Comparison of ENCODE assay signal across 9 cellular contexts in the genomic region with DNA sequence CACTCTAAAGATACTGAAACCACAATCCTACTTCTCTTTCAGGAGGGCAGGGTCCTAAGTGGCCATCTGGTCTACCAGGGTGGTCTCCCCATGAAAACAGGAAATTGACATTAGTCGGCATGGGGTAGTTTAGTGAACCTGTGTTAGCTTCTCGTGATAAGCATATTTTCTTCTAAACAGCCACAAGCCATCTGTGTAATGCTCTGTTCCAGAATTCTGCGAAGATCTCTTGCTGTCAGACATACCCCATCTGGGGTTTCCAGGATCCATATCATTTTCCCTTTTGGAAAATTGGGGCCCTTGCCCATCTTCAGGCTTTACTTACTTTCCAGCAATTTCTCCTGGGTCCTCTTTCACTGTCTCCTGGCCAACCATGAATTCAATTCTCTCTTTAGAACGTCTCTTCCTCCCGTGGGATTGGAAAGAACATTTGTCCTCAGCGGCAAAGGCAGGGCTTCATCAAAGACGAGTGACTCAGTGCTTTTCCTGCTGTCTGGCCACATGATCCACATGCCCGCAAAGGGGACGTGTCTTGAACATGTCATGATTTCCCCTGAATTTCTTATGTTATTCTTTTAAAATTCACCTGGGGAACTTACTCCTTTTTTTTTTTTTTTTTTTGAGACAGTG. TPM values are rescaled to one million over a fixed set of nuclear protein-coding genes. Genes with fewer than 3 reads are reported as not detected.
DNase-seq lines count a peak whose midpoint lies in the region; ATAC-seq and TF ChIP-seq lines count a peak whose summit lies in the region.
"Had no signal": no experiment of that assay in that cellular context is flagged by ENCODE, and none has a peak within 500 bp of the region (broad histone marks: within the 10 kb centered on the region; RNA-seq: fewer than 3 reads in every experiment).

No MANE protein-coding gene starts in this region.

- no peaks in the 10 kb centered on the region for H3K79me2 ChIP-seq in HCT116 (ENCODE audit: insufficient read depth, low read length)

- H3K4me3 Mint-ChIP-seq in T-helper 17 cell = no peak overlapping the region
- H3K4me3 Mint-ChIP-seq: activated naive CD4-positive, alpha-beta T cell treated with anti-CD3 and anti-CD28 coated beads, Interleukin-2, amount 50 U/mL, for 24 hours had no signal

- H3K4me2 ChIP-seq in HCT116 (ENCODE audit: low read length) = peak overlapping the region; percentile 76

- ATAC-seq in HCT116 (peak; percentile 48), T-helper 17 cell (peak; percentile 65), GM19397 (IDR thresholded peaks at IDR 0.05; ENCODE audit: unreplicated experiment) (no peak)

- peaks cover 19 to 38% of the 10 kb centered on the region in 2 experiments for H3K4me1 ChIP-seq in HCT116 (ENCODE audit: control insufficient read depth in 1 of 2, insufficient read depth in 2 of 2, low read length in 2 of 2)

- TF ChIP-seq CTCF in HCT116 (IDR thresholded peaks at IDR 0.05 in 2 of 3, conservative IDR thresholded peaks at IDR 0.05 in 1 of 3; ENCODE audit: borderline replicate concordance in 1 of 3, insufficient read depth in 1 of 3, low read depth in 2 of 3, low read length in 2 of 3) = no peak
- no peak for TF ChIP-seq CTCF in fibroblast of the aortic adventitia (IDR thresholded peaks at IDR 0.05; ENCODE audit: insufficient read depth, low read length)

- no peak overlapping the region for H3K27ac Mint-ChIP-seq in T-helper 17 cell

- peaks cover 11% of the 10 kb centered on the region for H3K4me1 Mint-ChIP-seq in T-helper 17 cell

- no peak for DNase-seq in HCT116 (ENCODE audit: low read depth, low spot score)
- DNase-seq in T-helper 17 cell = no peak
- DNase-seq in fibroblast of the aortic adventitia (ENCODE audit: low read depth) = peak; percentile 55
- peak; percentile 51 for DNase-seq in stimulated activated CD4-positive, alpha-beta T cell treated with anti-CD3 and anti-CD28 coated beads, Interleukin-2, amount 100 ng/mL, for 4 hours (ENCODE audit: low read depth)
- DNase-seq in SK-N-DZ (ENCODE audit: low spot score) = no peak
- no peak for DNase-seq in NCI-H1105 (lab: John Stamatoyannopoulos, UW)
- DNase-seq in NCI-H2196 (lab: John Stamatoyannopoulos, UW; ENCODE audit: unreplicated experiment) = no peak

- no peak overlapping the region for H3K27ac ChIP-seq in HCT116 (ENCODE audit: low read depth, low read length)

- no peaks in the 10 kb centered on the region for H3K36me3 ChIP-seq in HCT116 (ENCODE audit: control insufficient read depth in 1 of 2, insufficient read depth in 2 of 2, low read length in 2 of 2)

- H3K9me2 ChIP-seq in HCT116 (ENCODE audit: insufficient read depth) = no peaks in the 10 kb centered on the region

- intact Hi-C loops in HCT116 (cut with micrococcal nuclease) = no loop called here

- H4K20me1 ChIP-seq in HCT116 (ENCODE audit: insufficient read depth) = no peaks in the 10 kb centered on the region

- RAD21 ChIA-PET in HCT116 (lab: Charles Lee; ENCODE audit: low non-redundant PET in 1 of 2, low total read pairs in 2 of 2, uncharacterized antibody in 2 of 2, unreplicated experiment in 2 of 2) = no interaction called here

- H3K4me3 ChIP-seq in HCT116 (replicated peaks in 1 of 2; ENCODE audit: low read depth in 1 of 2, low read length in 2 of 2) (peak overlapping the region in 1 of 2 experiments; percentile 29; a peak in 1 of 4 replicates), fibroblast of the aortic adventitia (ENCODE audit: low read depth, low read length) (no peak overlapping the region)

- TF ChIP-seq POLR2A in HCT116 (IDR thresholded peaks at IDR 0.05; ENCODE audit: borderline replicate concordance, extremely low read depth, insufficient read depth, insufficient read length) = no peak

- TF ChIP-seq RAD21 in HCT116 (IDR thresholded peaks at IDR 0.05; ENCODE audit: low read depth) = no peak

- H3K27me3 ChIP-seq in HCT116 (ENCODE audit: insufficient read depth, low read length) = no peaks in the 10 kb centered on the region

- H2AFZ ChIP-seq in HCT116 (ENCODE audit: low read depth, low read length, poor library complexity, severe bottlenecking) = peak overlapping the region; percentile 98

- H3K9me3 ChIP-seq in HCT116 (ENCODE audit: control insufficient read depth in 1 of 2, insufficient read depth in 1 of 2, low read depth in 1 of 2, low read length in 2 of 2) = no peaks in the 10 kb centered on the region
- H3K9me3 ChIP-seq in T-helper 17 cell (ENCODE audit: control insufficient read depth, low read length, poor library complexity, severe bottlenecking) = no peaks in the 10 kb centered on the region

- H3K36me3 Mint-ChIP-seq in T-helper 17 cell (ENCODE audit: low read depth) = no peaks in the 10 kb centered on the region

- peak overlapping the region; percentile 45 for H3K9ac ChIP-seq in HCT116 (ENCODE audit: low read length)

- CTCF ChIA-PET in HCT116 (lab: Charles Lee) = no interaction called here

- peaks cover 6% of the 10 kb centered on the region for H3K27me3 Mint-ChIP-seq in T-helper 17 cell
- H3K27me3 Mint-ChIP-seq: activated naive CD4-positive, alpha-beta T cell treated with anti-CD3 and anti-CD28 coated beads, Interleukin-2, amount 50 U/mL, for 24 hours had no signal

- no TSS peak for BruUV-seq in HCT116 (replicated peaks; lab: Mats Ljungman, UMichigan)

- POLR2A ChIA-PET in HCT116 (lab: Charles Lee) = no interaction called here

TF ChIP-seq in HCT116, 20 proteins besides CTCF, POLR2A, EP300 and RAD21 (continues in another document):
- TF ChIP-seq SRF (IDR thresholded peaks at IDR 0.05; ENCODE audit: low read depth) (no peak), ZNF274 (IDR thresholded peaks at IDR 0.05; ENCODE audit: low read depth, low read length) (no peak), CBX3 (IDR thresholded peaks at IDR 0.05; ENCODE audit: low read depth) (no peak), YY1 (IDR thresholded peaks at IDR 0.05; ENCODE audit: extremely low read depth, insufficient replicate concordance, low read depth, low read length) (no peak), REST (IDR thresholded peaks at IDR 0.05; ENCODE audit: low read depth) (no peak), SP1 (IDR thresholded peaks at IDR 0.05; ENCODE audit: low read depth) (peak; percentile 51; the same call in 1 of the 2 replicates), SIN3A (IDR thresholded peaks at IDR 0.05; ENCODE audit: low read depth) (no peak), JUND (IDR thresholded peaks at IDR 0.05) (peak; percentile 55), ELF1 (IDR thresholded peaks at IDR 0.05; ENCODE audit: borderline replicate concordance, low read depth) (no peak), FOSL1 (IDR thresholded peaks at IDR 0.05; ENCODE audit: low read depth) (peak; percentile 65), ATF3 (IDR thresholded peaks at IDR 0.05) (no peak), CEBPB (IDR thresholded peaks at IDR 0.05; ENCODE audit: low read depth) (no peak)
- TF ChIP-seq, protein P1, sequence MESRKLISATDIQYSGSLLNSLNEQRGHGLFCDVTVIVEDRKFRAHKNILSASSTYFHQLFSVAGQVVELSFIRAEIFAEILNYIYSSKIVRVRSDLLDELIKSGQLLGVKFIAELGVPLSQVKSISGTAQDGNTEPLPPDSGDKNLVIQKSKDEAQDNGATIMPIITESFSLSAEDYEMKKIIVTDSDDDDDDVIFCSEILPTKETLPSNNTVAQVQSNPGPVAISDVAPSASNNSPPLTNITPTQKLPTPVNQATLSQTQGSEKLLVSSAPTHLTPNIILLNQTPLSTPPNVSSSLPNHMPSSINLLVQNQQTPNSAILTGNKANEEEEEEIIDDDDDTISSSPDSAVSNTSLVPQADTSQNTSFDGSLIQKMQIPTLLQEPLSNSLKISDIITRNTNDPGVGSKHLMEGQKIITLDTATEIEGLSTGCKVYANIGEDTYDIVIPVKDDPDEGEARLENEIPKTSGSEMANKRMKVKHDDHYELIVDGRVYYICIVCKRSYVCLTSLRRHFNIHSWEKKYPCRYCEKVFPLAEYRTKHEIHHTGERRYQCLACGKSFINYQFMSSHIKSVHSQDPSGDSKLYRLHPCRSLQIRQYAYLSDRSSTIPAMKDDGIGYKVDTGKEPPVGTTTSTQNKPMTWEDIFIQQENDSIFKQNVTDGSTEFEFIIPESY (IDR thresholded peaks at IDR 0.05; ENCODE audit: extremely low read depth, insufficient replicate concordance, low read length) = no peak
- TF ChIP-seq, protein P2, sequence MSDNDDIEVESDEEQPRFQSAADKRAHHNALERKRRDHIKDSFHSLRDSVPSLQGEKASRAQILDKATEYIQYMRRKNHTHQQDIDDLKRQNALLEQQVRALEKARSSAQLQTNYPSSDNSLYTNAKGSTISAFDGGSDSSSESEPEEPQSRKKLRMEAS (IDR thresholded peaks at IDR 0.05) = peak; percentile 59

RNA-seq across cellular contexts. Expression of gene NCOR2, which starts 21.4 kb away (rescaled TPM):
- total RNA-seq in HCT116 (2021; ENCODE audit: unreplicated experiment) (153 TPM), T-helper 17 cell (100 to 1,000 TPM; 107 to 119 TPM), fibroblast of the aortic adventitia (ENCODE audit: low replicate concordance) (58.5 and 63.5 TPM in 2 replicates)
- 84.8 and 92.4 TPM in 2 replicates for polyA plus RNA-seq in HCT116 (2012)
- polyA plus RNA-seq in SK-N-DZ (2014; cell fraction: cytosol; rRNA removed) = 11.5 and 13.0 TPM in 2 replicates
- 19.1 and 41.1 TPM in 2 replicates for polyA plus RNA-seq in SK-N-DZ (2014; cell fraction: nucleus; rRNA removed)

Comparison
In these comparisons a context has a peak if more than half of its experiments do, and no peak if none do; other contexts are left out.
1. DNase-seq: peak in fibroblast of the aortic adventitia (single experiment) and stimulated activated CD4-positive, alpha-beta T cell treated with anti-CD3 and anti-CD28 coated beads, Interleukin-2, amount 100 ng/mL, for 4 hours (single experiment); none in HCT116 (single experiment), T-helper 17 cell (0 of 3), SK-N-DZ (single experiment), NCI-H1105 (single experiment) and NCI-H2196 (single experiment).